Comparison of ENCODE assay signal across 8 cellular contexts in genomic region chr3:108552267-108553159, GRCh38. TPM values are rescaled to one million over a fixed set of nuclear protein-coding genes. Genes with fewer than 3 reads are reported as not detected.
DNase-seq lines count a peak whose midpoint lies in the region; ATAC-seq and TF ChIP-seq lines count a peak whose summit lies in the region.

No MANE protein-coding gene starts in this region.

- ATAC-seq in HG03354 (IDR thresholded peaks at IDR 0.05; ENCODE audit: poor library complexity, severe bottlenecking, unreplicated experiment) (peak; percentile 70), left lung (peak; percentile 72)
- no peak for ATAC-seq in central memory CD8-positive, alpha-beta T cell (replicated peaks; ENCODE audit: extremely low read depth, poor library complexity, severe bottlenecking)

- H3K27ac ChIP-seq in left lung, result no peak overlapping the region
- H3K27ac ChIP-seq in uterus, result no peak overlapping the region

- H3K27me3 ChIP-seq in left lung, result no peaks in the 10 kb centered on the region
- no peaks in the 10 kb centered on the region for H3K27me3 ChIP-seq in uterus

- no peaks in the 10 kb centered on the region for H3K9me3 Mint-ChIP-seq in central memory CD8-positive, alpha-beta T cell

- no peak overlapping the region for H3K4me3 ChIP-seq in left lung
- H3K4me3 ChIP-seq in uterus, result no peak overlapping the region

- H3K36me3 ChIP-seq in left lung (no peaks in the 10 kb centered on the region), uterus (no peaks in the 10 kb centered on the region)

- no peaks in the 10 kb centered on the region for H3K36me3 Mint-ChIP-seq in central memory CD8-positive, alpha-beta T cell (ENCODE audit: insufficient read depth)

- DNase-seq in NOMO-1 treated with DMSO at 0.1 percent for 48 hours (lab: John Stamatoyannopoulos, UW; ENCODE audit: unreplicated experiment) (peak; percentile 38), NOMO-1 treated with dmso at 0.1 percent for 144 hours (lab: John Stamatoyannopoulos, UW; ENCODE audit: unreplicated experiment) (no peak), NCI-H748 (lab: John Stamatoyannopoulos, UW; ENCODE audit: unreplicated experiment) (peak; percentile 31), left lung (no peak), uterus (no peak)
- no peak for DNase-seq in central memory CD8-positive, alpha-beta T cell (ENCODE audit: low spot score in 2 of 2)
- DNase-seq in stimulated activated CD4-positive, alpha-beta T cell treated with anti-CD3 and anti-CD28 coated beads, Interleukin-15, amount 100 ng/mL, for 24 hours, result no peak

- peak overlapping the region; percentile 38 for H3K27ac Mint-ChIP-seq in central memory CD8-positive, alpha-beta T cell (ENCODE audit: low read depth)

- H3K27me3 Mint-ChIP-seq in central memory CD8-positive, alpha-beta T cell, result no peaks in the 10 kb centered on the region

- H3K4me1 Mint-ChIP-seq in central memory CD8-positive, alpha-beta T cell, result peaks cover 9% of the 10 kb centered on the region

- TF ChIP-seq CTCF in left lung (IDR thresholded peaks at IDR 0.05) (peak in 1 of 2 donors; percentile 37), uterus (IDR thresholded peaks at IDR 0.05) (peak; percentile 45 to 65 (median 50))

- no peak overlapping the region for H3K4me3 Mint-ChIP-seq in central memory CD8-positive, alpha-beta T cell

- H3K9me3 ChIP-seq in left lung (no peaks in the 10 kb centered on the region), uterus (no peaks in the 10 kb centered on the region)

- intact Hi-C loops in left lung (cut with DNase I) (loop anchor here in 1 of 2 donors (5.0 kb wide), 1 partner anchor 65 kb away; no protein-coding TSS in a partner anchor), uterus (cut with DNase I; ENCODE audit: low total_unique reads) (loop anchor here (10.0 kb wide), 1 partner anchor 58 kb away; no protein-coding TSS in a partner anchor)

- no peak for TF ChIP-seq POLR2A in uterus (IDR thresholded peaks at IDR 0.05)

- H3K4me1 ChIP-seq in left lung (no peaks in the 10 kb centered on the region), uterus (no peaks in the 10 kb centered on the region)

RNA-seq across cellular contexts. Expression of gene CIP2A, which starts 36.7 kb away (rescaled TPM):
- total RNA-seq in left lung (1 to 10 TPM; 3.8 to 5.6 TPM), uterus (10 to 100 TPM in 1 of 4 donors, 1 to 10 TPM in 2, not detected in 1; 3.3 to 31.5 (median 8.2) TPM)

RNA-seq across cellular contexts. Expression of gene DZIP3, which starts 37.0 kb away (rescaled TPM):
- total RNA-seq in left lung (10 to 100 TPM; 11.5 to 12.1 TPM), uterus (10 to 100 TPM in 3 of 4 donors, 1 to 10 TPM in 1; 8.8 to 39.5 (median 25.7) TPM)

RNA-seq across cellular contexts. Expression of gene MYH15, which starts 42.1 kb away (rescaled TPM):
- under 1 TPM; 0.05 to 0.70 TPM for total RNA-seq in left lung
- total RNA-seq in uterus, result under 1 TPM in 2 of 4 donors, not detected in 2; 0.12 to 0.62 TPM

Comparison
In these comparisons a context has a peak if more than half of its experiments do, and no peak if none do; other contexts are left out.
1. DNase-seq: peak in NOMO-1 treated with DMSO at 0.1 percent for 48 hours (single experiment) and NCI-H748 (single experiment); none in NOMO-1 treated with dmso at 0.1 percent for 144 hours (single experiment), central memory CD8-positive, alpha-beta T cell (0 of 2), left lung (0 of 2), uterus (0 of 2) and stimulated activated CD4-positive, alpha-beta T cell treated with anti-CD3 and anti-CD28 coated beads, Interleukin-15, amount 100 ng/mL, for 24 hours (single experiment).